In genomic region chr7:128201067-128201689, GRCh38 we compare ENCODE assay signal across 15 cellular contexts. TPM values are rescaled to one million over a fixed set of nuclear protein-coding genes. Genes with fewer than 3 reads are reported as not detected.
DNase-seq lines count a peak whose midpoint lies in the region; ATAC-seq and TF ChIP-seq lines count a peak whose summit lies in the region.
"Had no signal": no experiment of that assay in that cellular context is flagged by ENCODE, and none has a peak within 500 bp of the region (broad histone marks: within the 10 kb centered on the region; RNA-seq: fewer than 3 reads in every experiment).

No MANE protein-coding gene starts in this region.

- H3K36me3 ChIP-seq in muscle layer of duodenum (ENCODE audit: control insufficient read depth in 1 of 2, insufficient read depth in 2 of 2, low read length in 2 of 2), result no peaks in the 10 kb centered on the region

- peaks cover 0 to 10% of the 10 kb centered on the region in 2 donors for H3K4me1 ChIP-seq in muscle layer of duodenum (ENCODE audit: control insufficient read depth in 1 of 2, insufficient read depth in 2 of 2, low read length in 2 of 2)
- H3K4me1 ChIP-seq: Caco-2 had no signal

- TF ChIP-seq CTCF in type B pancreatic cell (conservative IDR thresholded peaks at IDR 0.05), result no peak

- peaks cover 0 to 3% of the 10 kb centered on the region in 2 donors for H3K9me3 ChIP-seq in muscle layer of duodenum (ENCODE audit: control insufficient read depth in 1 of 2, low read length in 2 of 2)
- H3K9me3 ChIP-seq: Caco-2 had no signal

- H3K4me1 Mint-ChIP-seq in activated naive CD4-positive, alpha-beta T cell treated with anti-CD3 and anti-CD28 coated beads, Interleukin-2, amount 50 U/mL, for 24 hours, result peaks cover 12% of the 10 kb centered on the region
- peaks cover 13% of the 10 kb centered on the region for H3K4me1 Mint-ChIP-seq in central memory CD8-positive, alpha-beta T cell
- H3K4me1 Mint-ChIP-seq in type B pancreatic cell (ENCODE audit: unreplicated experiment), result peaks cover 8% of the 10 kb centered on the region

- peak overlapping the region; percentile 2 to 53 for H3K4me3 ChIP-seq in muscle layer of duodenum (ENCODE audit: low read depth in 1 of 2, low read length in 2 of 2)

- DNase-seq in activated naive CD4-positive, alpha-beta T cell (lab: John Stamatoyannopoulos, UW), result no peak
- DNase-seq in central memory CD8-positive, alpha-beta T cell (ENCODE audit: low spot score in 2 of 2), result no peak
- DNase-seq in type B pancreatic cell (ENCODE audit: extremely low spot score, unreplicated experiment), result peak; percentile 67
- no peak for DNase-seq in stimulated activated naive CD4-positive, alpha-beta T cell (lab: John Stamatoyannopoulos, UW)
- DNase-seq in NCI-H524 treated with DMSO at 0.1 percent for 48 hours (lab: John Stamatoyannopoulos, UW), result no peak
- DNase-seq: activated naive CD4-positive, alpha-beta T cell treated with anti-CD3 and anti-CD28 coated beads, Interleukin-2, amount 50 U/mL, for 16 hours; Caco-2; erythroblast; NCI-H226; stimulated activated CD4-positive, alpha-beta T cell treated with anti-CD3 and anti-CD28 coated beads, Interleukin-4, amount 100 ng/mL, for 1 hour had no signal

- H3K36me3 Mint-ChIP-seq in activated naive CD4-positive, alpha-beta T cell treated with anti-CD3 and anti-CD28 coated beads, Interleukin-2, amount 50 U/mL, for 24 hours, result no peaks in the 10 kb centered on the region
- no peaks in the 10 kb centered on the region for H3K36me3 Mint-ChIP-seq in central memory CD8-positive, alpha-beta T cell (ENCODE audit: insufficient read depth)
- H3K36me3 Mint-ChIP-seq in type B pancreatic cell, result no peaks in the 10 kb centered on the region

- H3K27ac ChIP-seq in muscle layer of duodenum (ENCODE audit: low read length), result no peak overlapping the region

- H3K4me3 Mint-ChIP-seq in activated naive CD4-positive, alpha-beta T cell treated with anti-CD3 and anti-CD28 coated beads, Interleukin-2, amount 50 U/mL, for 24 hours, result peak overlapping the region; percentile 66
- peak overlapping the region; percentile 70 for H3K4me3 Mint-ChIP-seq in central memory CD8-positive, alpha-beta T cell
- H3K4me3 Mint-ChIP-seq in type B pancreatic cell, result peak overlapping the region; percentile 77

- H3K27me3 ChIP-seq in muscle layer of duodenum (ENCODE audit: low read depth, low read length), result peaks cover 42% of the 10 kb centered on the region

- H3K27me3 Mint-ChIP-seq in activated naive CD4-positive, alpha-beta T cell treated with anti-CD3 and anti-CD28 coated beads, Interleukin-2, amount 50 U/mL, for 24 hours, result peaks cover 35% of the 10 kb centered on the region
- H3K27me3 Mint-ChIP-seq in central memory CD8-positive, alpha-beta T cell, result peaks cover 60% of the 10 kb centered on the region
- H3K27me3 Mint-ChIP-seq in type B pancreatic cell, result peaks cover 60% of the 10 kb centered on the region

- H3K27ac Mint-ChIP-seq in activated naive CD4-positive, alpha-beta T cell treated with anti-CD3 and anti-CD28 coated beads, Interleukin-2, amount 50 U/mL, for 24 hours, result no peak overlapping the region
- no peak overlapping the region for H3K27ac Mint-ChIP-seq in central memory CD8-positive, alpha-beta T cell (ENCODE audit: low read depth)
- no peak overlapping the region for H3K27ac Mint-ChIP-seq in type B pancreatic cell

- H3K9me3 Mint-ChIP-seq in activated naive CD4-positive, alpha-beta T cell treated with anti-CD3 and anti-CD28 coated beads, Interleukin-2, amount 50 U/mL, for 24 hours, result no peaks in the 10 kb centered on the region
- no peaks in the 10 kb centered on the region for H3K9me3 Mint-ChIP-seq in central memory CD8-positive, alpha-beta T cell
- no peaks in the 10 kb centered on the region for H3K9me3 Mint-ChIP-seq in type B pancreatic cell

- ATAC-seq in central memory CD8-positive, alpha-beta T cell (replicated peaks; ENCODE audit: extremely low read depth, poor library complexity, severe bottlenecking), result peak; percentile 52
- ATAC-seq in GM18873 (IDR thresholded peaks at IDR 0.05; ENCODE audit: low FRiP score, unreplicated experiment), result no peak

RNA-seq across cellular contexts. Expression of gene LEP, which starts 39.9 kb away (rescaled TPM):
- not detected in 2 replicates for total RNA-seq in type B pancreatic cell (ENCODE audit: low replicate concordance)
- total RNA-seq: Caco-2, HT-29, lung microvascular endothelial cell had no signal
